ENCODE assay signal across 10 cellular contexts in genomic region chrX:12979011-12979629, GRCh38. TPM values are rescaled to one million over a fixed set of nuclear protein-coding genes. Genes with fewer than 3 reads are reported as not detected.
DNase-seq lines count a peak whose midpoint lies in the region; ATAC-seq and TF ChIP-seq lines count a peak whose summit lies in the region.
"Had no signal": no experiment of that assay in that cellular context is flagged by ENCODE, and none has a peak within 500 bp of the region (broad histone marks: within the 10 kb centered on the region; RNA-seq: fewer than 3 reads in every experiment).

No MANE protein-coding gene starts in this region.

- intact Hi-C loops in stomach (cut with DNase I; ENCODE audit: low total_unique reads) (no loop called here), MCF 10A (cut with micrococcal nuclease) (loop anchor here (2.0 to 5.0 kb wide), 2 partner anchors 243 to 420 kb away; no protein-coding TSS in a partner anchor)

- no TSS peak for BruUV-seq in MCF 10A (replicated peaks; lab: Mats Ljungman, UMichigan)

- H3K4me3 Mint-ChIP-seq in MCF 10A (ENCODE audit: unreplicated experiment): no peak overlapping the region

- H3K27ac Mint-ChIP-seq in MCF 10A (ENCODE audit: low read depth, unreplicated experiment): no peak overlapping the region

- H3K9me3 ChIP-seq in SJSA1 (replicated peaks) (no peaks in the 10 kb centered on the region), stomach (peaks cover 0 to 7% (median 0%) of the 10 kb centered on the region in 4 donors)

- POLR2A ChIA-PET in MCF 10A (lab: Yijun Ruan, JAX): interaction anchor here (0.6 to 2.1 kb wide), 2 partner anchors 32 to 449 kb away, joined by 3 to 6 read pairs; no protein-coding TSS in a partner anchor

- H3K4me1 ChIP-seq in SJSA1 (replicated peaks) (peaks cover 24% of the 10 kb centered on the region), foreskin keratinocyte (no peaks in the 10 kb centered on the region), stomach (peaks cover 0 to 12% (median 5%) of the 10 kb centered on the region in 4 donors)

- TF ChIP-seq POLR2A in stomach (IDR thresholded peaks at IDR 0.05): no peak

- H3K36me3 ChIP-seq in SJSA1 (peaks cover 33% of the 10 kb centered on the region), stomach (peaks cover 0 to 3% (median 0%) of the 10 kb centered on the region in 4 donors)

- TF ChIP-seq CTCF in foreskin keratinocyte (conservative IDR thresholded peaks at IDR 0.05) (no peak), stomach (IDR thresholded peaks at IDR 0.05) (no peak), MCF 10A (IDR thresholded peaks at IDR 0.05; ENCODE audit: unreplicated experiment) (no peak)

- peaks cover 17% of the 10 kb centered on the region for H3K4me1 Mint-ChIP-seq in MCF 10A (ENCODE audit: insufficient read depth, unreplicated experiment)

- peaks cover 24% of the 10 kb centered on the region for H3K36me3 Mint-ChIP-seq in MCF 10A (ENCODE audit: insufficient read depth, unreplicated experiment)

- H3K4me3 ChIP-seq in SJSA1: no peak overlapping the region
- H3K4me3 ChIP-seq in stomach: peak overlapping the region in 1 of 4 donors; percentile 67

- DNase-seq in SIG-M5 treated with dmso at 0.1 percent for 504 hours (lab: John Stamatoyannopoulos, UW; ENCODE audit: unreplicated experiment) (peak; percentile 79), SIG-M5 (lab: John Stamatoyannopoulos, UW) (no peak), SJSA1 (ENCODE audit: low read depth in 1 of 2, low spot score in 2 of 2) (no peak), foreskin keratinocyte (no peak), stomach (no peak), inferior parietal cortex (ENCODE audit: extremely low spot score) (no peak), RKO (ENCODE audit: low spot score) (no peak), MCF 10A (ENCODE audit: unreplicated experiment) (no peak)
- DNase-seq: GOT3, NCI-H524 treated with DMSO at 0.1 percent for 48 hours had no signal

- H3K9me3 Mint-ChIP-seq in MCF 10A (ENCODE audit: unreplicated experiment): no peaks in the 10 kb centered on the region

- CTCF ChIA-PET in MCF 10A (lab: Yijun Ruan, JAX): interaction anchor here (0.7 to 2.8 kb wide), 4 partner anchors 28 to 510 kb away, joined by 3 to 7 read pairs (median 4); no protein-coding TSS in a partner anchor

- 11 to 48% (median 26%) methylated on average over 6 of the region's 6 CpGs for WGBS in stomach, 5 donors

- H3K27me3 ChIP-seq in SJSA1 (replicated peaks) (no peaks in the 10 kb centered on the region), foreskin keratinocyte (no peaks in the 10 kb centered on the region), stomach (peaks cover 0 to 14% (median 0%) of the 10 kb centered on the region in 3 donors)

- TF ChIP-seq EP300 in stomach (IDR thresholded peaks at IDR 0.05): no peak

- ATAC-seq in foreskin keratinocyte: no peak

- H3K27ac ChIP-seq in SJSA1 (peak overlapping the region; percentile 32), foreskin keratinocyte (peak overlapping the region; percentile 43), stomach (peak overlapping the region; percentile 60 to 97 (median 94))

- H3K27me3 Mint-ChIP-seq in MCF 10A (ENCODE audit: insufficient read depth, unreplicated experiment): peaks cover 18% of the 10 kb centered on the region

RNA-seq across cellular contexts. Expression of gene TMSB4X, which starts 4.2 kb away (rescaled TPM):
- total RNA-seq in SJSA1 (2014; rRNA removed; shearing (Covaris generic)): 4,755 and 8,566 TPM in 2 replicates
- total RNA-seq in foreskin keratinocyte (1,702 and 2,721 TPM in 2 replicates), stomach (1,000 to 10,000 TPM; 1,734 to 4,964 (median 2,895) TPM), MCF 10A (2022) (801 and 901 TPM in 2 replicates)
- polyA plus RNA-seq in foreskin keratinocyte (2,710 and 4,192 TPM in 2 replicates), stomach (over 10,000 TPM in 2 of 3 donors, 1,000 to 10,000 TPM in 1; 4,831 to 14,609 (median 13,196) TPM)

Comparison
In these comparisons a context has a peak if more than half of its experiments do, and no peak if none do; other contexts are left out.
1. H3K27ac ChIP-seq: peak in every context shown above with its lines; median percentile 94 in stomach; 43 in foreskin keratinocyte; 32 in SJSA1.